Comparison of ENCODE assay signal across 8 cellular contexts in the genomic region with DNA sequence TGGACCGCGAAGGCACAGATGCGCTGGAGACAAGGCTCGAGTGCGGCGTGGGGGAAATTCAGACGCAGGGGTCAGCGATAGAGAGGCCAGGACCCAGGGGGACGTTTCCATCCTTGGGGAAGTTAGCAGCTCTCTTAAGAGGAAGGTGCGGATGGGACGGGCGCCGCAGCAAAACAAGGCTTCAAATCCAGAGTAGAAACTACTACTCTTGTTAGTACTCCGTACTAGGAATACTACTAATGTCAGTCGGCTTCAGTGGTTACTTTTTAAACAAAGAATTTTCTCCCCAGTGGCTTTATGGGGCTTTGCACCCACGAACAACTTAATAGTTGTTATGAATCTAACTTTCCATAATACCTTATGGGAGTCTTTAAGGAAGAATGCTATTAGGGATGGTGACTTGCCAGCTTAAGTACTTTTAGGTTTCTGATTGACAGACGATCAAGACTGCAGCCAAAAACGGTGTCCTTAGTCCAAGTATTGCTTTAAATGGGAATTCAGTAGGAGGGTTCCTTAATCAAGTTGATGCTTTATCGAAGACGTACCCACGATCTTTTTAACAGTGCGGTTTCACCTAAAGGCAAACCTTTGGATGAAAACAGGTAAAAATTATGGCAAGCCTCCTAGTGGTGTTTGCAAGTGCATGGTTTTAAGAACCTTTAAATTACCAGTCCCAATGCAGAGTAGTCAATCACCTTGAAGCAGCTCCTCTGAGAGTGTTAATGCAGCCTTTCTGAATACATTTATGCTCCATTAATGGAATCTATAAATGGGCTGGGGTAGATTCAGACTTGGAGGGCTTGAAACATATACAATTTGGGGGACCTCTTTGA. TPM values are rescaled to one million over a fixed set of nuclear protein-coding genes. Genes with fewer than 3 reads are reported as not detected.
DNase-seq lines count a peak whose midpoint lies in the region; ATAC-seq and TF ChIP-seq lines count a peak whose summit lies in the region.

No MANE protein-coding gene starts in this region.

- 12% methylated on average over 16 of the region's 22 CpGs for WGBS in esophagus muscularis mucosa

- H3K79me2 ChIP-seq in SU-DHL-6 (ENCODE audit: insufficient read depth, low read length) = peaks cover 37% of the 10 kb centered on the region

- H3K9me3 ChIP-seq in SU-DHL-6 (ENCODE audit: insufficient read depth, low read length) (no peaks in the 10 kb centered on the region), esophagus muscularis mucosa (no peaks in the 10 kb centered on the region), neutrophil (no peaks in the 10 kb centered on the region)

- ATAC-seq in GM19438 (IDR thresholded peaks at IDR 0.05; ENCODE audit: low read depth, unreplicated experiment) (peak; percentile 16), HG03025 (IDR thresholded peaks at IDR 0.05; ENCODE audit: low FRiP score, unreplicated experiment) (no peak)

- H3K4me1 ChIP-seq in esophagus muscularis mucosa (peaks cover 21 to 37% (median 34%) of the 10 kb centered on the region in 4 donors), neutrophil (ENCODE audit: control insufficient read depth in 1 of 2, insufficient read depth in 1 of 2, low read depth in 1 of 2, low read length in 1 of 2) (peaks cover 29 to 38% of the 10 kb centered on the region in 2 experiments)

- H3F3A ChIP-seq in SU-DHL-6 (ENCODE audit: insufficient read depth) = no peaks in the 10 kb centered on the region; the same call in 1 of the 2 replicates

- peak overlapping the region; percentile 89 for H3K9ac ChIP-seq in SU-DHL-6 (ENCODE audit: low read length)

- intact Hi-C loops in esophagus muscularis mucosa (cut with DNase I) = loop anchor here (1.0 to 10.0 kb wide), 2 partner anchors 57 to 310 kb away; no protein-coding TSS in a partner anchor

- H4K20me1 ChIP-seq in SU-DHL-6 (ENCODE audit: low read depth, low read length) = no peaks in the 10 kb centered on the region

- H3K9me2 ChIP-seq in SU-DHL-6 (replicated peaks; ENCODE audit: insufficient read depth, low read length) = no peaks in the 10 kb centered on the region

- H3K27me3 ChIP-seq in HL-60 (ENCODE audit: insufficient read depth, poor library complexity, severe bottlenecking) (no peaks in the 10 kb centered on the region), SU-DHL-6 (ENCODE audit: low read length) (no peaks in the 10 kb centered on the region), esophagus muscularis mucosa (no peaks in the 10 kb centered on the region), neutrophil (no peaks in the 10 kb centered on the region)

- TF ChIP-seq POLR2A in esophagus muscularis mucosa (IDR thresholded peaks at IDR 0.05; ENCODE audit: low read depth) = no peak

- TF ChIP-seq CTCF in HL-60 (IDR thresholded peaks at IDR 0.05; ENCODE audit: insufficient read depth, low read length) = no peak
- TF ChIP-seq CTCF in SU-DHL-6 (IDR thresholded peaks at IDR 0.05; ENCODE audit: insufficient read depth, low read length, poor library complexity, severe bottlenecking) = no peak
- no peak for TF ChIP-seq CTCF in esophagus muscularis mucosa (IDR thresholded peaks at IDR 0.05)
- TF ChIP-seq CTCF in neutrophil (IDR thresholded peaks at IDR 0.05) = peak; percentile 76

- H3K27ac ChIP-seq in HL-60 (replicated peaks) (peak overlapping the region; percentile 92), SU-DHL-6 (ENCODE audit: low read depth, low read length) (peak overlapping the region; percentile 79; the same call in 1 of the 2 replicates), esophagus muscularis mucosa (replicated peaks in 1 of 4) (peak overlapping the region; percentile 86 to 95 (median 94)), neutrophil (peak overlapping the region; percentile 75)

- DNase-seq in DMS153 (lab: John Stamatoyannopoulos, UW) = peak; percentile 16
- DNase-seq in HL-60 (ENCODE audit: low read depth in 1 of 2, low spot score in 1 of 2) = peak in 1 of 2 experiments; percentile 7
- no peak for DNase-seq in esophagus muscularis mucosa (ENCODE audit: extremely low spot score)
- no peak for DNase-seq in NCI-H226

- peak overlapping the region; percentile 94 for H2AFZ ChIP-seq in SU-DHL-6 (ENCODE audit: low read depth, low read length, severe bottlenecking)

- H3K36me3 ChIP-seq in SU-DHL-6 (ENCODE audit: low read length) (no peaks in the 10 kb centered on the region), esophagus muscularis mucosa (peaks cover 0 to 3% (median 0%) of the 10 kb centered on the region in 4 donors), neutrophil (no peaks in the 10 kb centered on the region)

- H3K4me3 ChIP-seq in HL-60 (replicated peaks; ENCODE audit: insufficient read depth, low read length) (peak overlapping the region; percentile 94), SU-DHL-6 (ENCODE audit: insufficient read depth, low read length, poor library complexity, severe bottlenecking) (peak overlapping the region; percentile 80), esophagus muscularis mucosa (peak overlapping the region; percentile 71 to 97 (median 86)), neutrophil (ENCODE audit: low read depth in 1 of 2, low read length in 1 of 2) (peak overlapping the region; percentile 87 to 95)

- TF ChIP-seq EP300 in esophagus muscularis mucosa (IDR thresholded peaks at IDR 0.05) = no peak

- peak overlapping the region; percentile 76 for H3K4me2 ChIP-seq in SU-DHL-6 (ENCODE audit: low read depth, low read length, poor library complexity, severe bottlenecking)

RNA-seq across cellular contexts. Expression of a gene that starts 0.9 kb away (rescaled TPM):
- total RNA-seq in esophagus muscularis mucosa = 10 to 100 TPM; 27.0 to 33.1 (median 30.7) TPM

RNA-seq across cellular contexts. Expression of a gene that starts 18.2 kb away (rescaled TPM):
- under 1 TPM; 0.33 to 0.80 (median 0.40) TPM for total RNA-seq in esophagus muscularis mucosa
